In genomic region chr6:32317532-32317931, GRCh38 we compare ENCODE assay signal across 33 cellular contexts. TPM values are rescaled to one million over a fixed set of nuclear protein-coding genes. Genes with fewer than 3 reads are reported as not detected.
"Had no signal": no experiment of that assay in that cellular context is flagged by ENCODE, and none has a peak within 500 bp of the region (broad histone marks: within the 10 kb centered on the region; RNA-seq: fewer than 3 reads in every experiment).

No MANE protein-coding gene starts in this region.

- H3K36me3 Mint-ChIP-seq: activated naive CD4-positive, alpha-beta T cell treated with anti-CD3 and anti-CD28 coated beads, Interleukin-2, amount 50 U/mL, for 24 hours; activated naive CD8-positive, alpha-beta T cell treated with anti-CD3 and anti-CD28 coated beads for 36 hours; WTC11 had no signal

- H3K4me3 ChIP-seq: adrenal gland, body of pancreas, esophagus muscularis mucosa, gastroesophageal sphincter, heart right ventricle had no signal

- ATAC-seq: activated CD8-positive, alpha-beta T cell treated with anti-CD3 and anti-CD28 coated beads for 36 hours; activated naive CD8-positive, alpha-beta T cell treated with anti-CD3 and anti-CD28 coated beads, Interleukin-2, amount 50 U/mL, for 24 hours; activated T-cell treated with anti-CD3 and anti-CD28 coated beads, Interleukin-2, amount 50 U/mL, for 4 hours; body of pancreas; effector memory CD8-positive, alpha-beta T cell; gastroesophageal sphincter; heart right ventricle; WTC11 had no signal

- H3K27ac ChIP-seq: adrenal gland, body of pancreas, esophagus muscularis mucosa, gastroesophageal sphincter, heart right ventricle, VCaP had no signal

- H3K27ac Mint-ChIP-seq: activated CD4-positive, alpha-beta T cell treated with anti-CD3 and anti-CD28 coated beads, Interleukin-2, amount 10 ng/mL, durations not matched to agents 7 days and 5 days; activated CD8-positive, alpha-beta T cell treated with anti-CD3 and anti-CD28 coated beads for 36 hours; activated naive CD4-positive, alpha-beta T cell treated with anti-CD3 and anti-CD28 coated beads for 36 hours; activated naive CD4-positive, alpha-beta T cell treated with anti-CD3 and anti-CD28 coated beads, Interleukin-2, amount 50 U/mL, for 24 hours; activated naive CD8-positive, alpha-beta T cell treated with anti-CD3 and anti-CD28 coated beads for 36 hours; activated naive CD8-positive, alpha-beta T cell treated with anti-CD3 and anti-CD28 coated beads, Interleukin-2, amount 50 U/mL, for 24 hours; activated T-helper 1 cell treated with anti-CD3 and anti-CD28 coated beads, Interleukin-12 subunit alpha, Interleukin-12 subunit beta, Interleukin-2, Interleukin-4 antibody, amounts not matched to agents 30 ng/mL and 10 ng/mL and 1 ng/mL, durations not matched to agents 14 hours and 24 hours and 36 hours; activated T-helper 2 cell treated with anti-CD3 and anti-CD28 coated beads, Interferon-gamma antibody, Interleukin-2, Interleukin-4, amounts not matched to agents 10 μg/mL and 5 μg/mL and 100 μg/mL, durations not matched to agents 14 hours and 24 hours and 36 hours; effector memory CD8-positive, alpha-beta T cell; WTC11 had no signal

- DNase-seq: activated CD4-positive, alpha-beta T cell treated with anti-CD3 and anti-CD28 coated beads for 1 hour; activated CD4-positive, alpha-beta T cell treated with anti-CD3 and anti-CD28 coated beads for 4 hours; activated CD4-positive, alpha-beta T cell treated with anti-CD3 and anti-CD28 coated beads, Interleukin-2, amount 10 ng/mL, durations not matched to agents 7 days and 5 days; activated CD4-positive, alpha-beta T cell treated with anti-CD3 and anti-CD28 coated beads, Interleukin-2, amount 50 U/mL, for 4 hours; activated CD8-positive, alpha-beta memory T cell treated with anti-CD3 and anti-CD28 coated beads for 24 hours; activated CD8-positive, alpha-beta T cell treated with anti-CD3 and anti-CD28 coated beads for 36 hours; activated effector memory CD4-positive, alpha-beta T cell treated with anti-CD3 and anti-CD28 coated beads, Interleukin-2, amount 50 U/mL, for 16 hours; activated naive CD4-positive, alpha-beta T cell treated with anti-CD3 and anti-CD28 coated beads for 36 hours; activated naive CD8-positive, alpha-beta T cell treated with anti-CD3 and anti-CD28 coated beads for 36 hours; activated naive CD8-positive, alpha-beta T cell treated with anti-CD3 and anti-CD28 coated beads, Interleukin-2, amount 50 U/mL, for 24 hours; activated T-cell treated with anti-CD3 and anti-CD28 coated beads, Interleukin-2, amount 50 U/mL, for 4 hours; adrenal gland; amygdala; aorta; body of pancreas; caudate nucleus; cortex of kidney; dermis blood vessel endothelial cell; effector CD4-positive, alpha-beta T cell; effector memory CD8-positive, alpha-beta T cell; foreskin melanocyte; heart right ventricle; T-helper 2 cell had no signal

- H3K9me3 ChIP-seq: adrenal gland, body of pancreas, esophagus muscularis mucosa, gastroesophageal sphincter, heart right ventricle had no signal

- H3K4me1 ChIP-seq: adrenal gland, body of pancreas, esophagus muscularis mucosa, gastroesophageal sphincter, heart right ventricle had no signal

- H3K36me3 ChIP-seq: adrenal gland, esophagus muscularis mucosa, gastroesophageal sphincter, heart right ventricle had no signal

- H3K9me3 Mint-ChIP-seq: activated CD4-positive, alpha-beta T cell treated with anti-CD3 and anti-CD28 coated beads, Interleukin-2, amount 10 ng/mL, durations not matched to agents 7 days and 5 days; activated CD8-positive, alpha-beta T cell treated with anti-CD3 and anti-CD28 coated beads for 36 hours; activated naive CD4-positive, alpha-beta T cell treated with anti-CD3 and anti-CD28 coated beads for 36 hours; activated naive CD4-positive, alpha-beta T cell treated with anti-CD3 and anti-CD28 coated beads, Interleukin-2, amount 50 U/mL, for 24 hours; activated naive CD8-positive, alpha-beta T cell treated with anti-CD3 and anti-CD28 coated beads for 36 hours; activated naive CD8-positive, alpha-beta T cell treated with anti-CD3 and anti-CD28 coated beads, Interleukin-2, amount 50 U/mL, for 24 hours; activated T-cell treated with anti-CD3 and anti-CD28 coated beads, Interleukin-2, amount 50 U/mL, for 4 hours; activated T-helper 1 cell treated with anti-CD3 and anti-CD28 coated beads, Interleukin-12 subunit alpha, Interleukin-12 subunit beta, Interleukin-2, Interleukin-4 antibody, amounts not matched to agents 30 ng/mL and 10 ng/mL and 1 ng/mL, durations not matched to agents 14 hours and 24 hours and 36 hours; activated T-helper 2 cell treated with anti-CD3 and anti-CD28 coated beads, Interferon-gamma antibody, Interleukin-2, Interleukin-4, amounts not matched to agents 10 μg/mL and 5 μg/mL and 100 μg/mL, durations not matched to agents 14 hours and 24 hours and 36 hours; effector memory CD8-positive, alpha-beta T cell; WTC11 had no signal

- H3K27me3 ChIP-seq: adrenal gland, body of pancreas, esophagus muscularis mucosa, gastroesophageal sphincter, heart right ventricle had no signal

- H3K4me1 Mint-ChIP-seq: activated CD4-positive, alpha-beta T cell treated with anti-CD3 and anti-CD28 coated beads, Interleukin-2, amount 10 ng/mL, durations not matched to agents 7 days and 5 days; activated naive CD4-positive, alpha-beta T cell treated with anti-CD3 and anti-CD28 coated beads, Interleukin-2, amount 50 U/mL, for 24 hours; activated naive CD8-positive, alpha-beta T cell treated with anti-CD3 and anti-CD28 coated beads for 36 hours; activated naive CD8-positive, alpha-beta T cell treated with anti-CD3 and anti-CD28 coated beads, Interleukin-2, amount 50 U/mL, for 24 hours had no signal

- H3K4me3 Mint-ChIP-seq: activated CD4-positive, alpha-beta T cell treated with anti-CD3 and anti-CD28 coated beads, Interleukin-2, amount 10 ng/mL, durations not matched to agents 7 days and 5 days; activated CD8-positive, alpha-beta T cell treated with anti-CD3 and anti-CD28 coated beads for 36 hours; activated naive CD4-positive, alpha-beta T cell treated with anti-CD3 and anti-CD28 coated beads for 36 hours; activated naive CD4-positive, alpha-beta T cell treated with anti-CD3 and anti-CD28 coated beads, Interleukin-2, amount 50 U/mL, for 24 hours; activated naive CD8-positive, alpha-beta T cell treated with anti-CD3 and anti-CD28 coated beads for 36 hours; activated naive CD8-positive, alpha-beta T cell treated with anti-CD3 and anti-CD28 coated beads, Interleukin-2, amount 50 U/mL, for 24 hours; activated T-cell treated with anti-CD3 and anti-CD28 coated beads, Interleukin-2, amount 50 U/mL, for 4 hours; activated T-helper 1 cell treated with anti-CD3 and anti-CD28 coated beads, Interleukin-12 subunit alpha, Interleukin-12 subunit beta, Interleukin-2, Interleukin-4 antibody, amounts not matched to agents 30 ng/mL and 10 ng/mL and 1 ng/mL, durations not matched to agents 14 hours and 24 hours and 36 hours; effector memory CD8-positive, alpha-beta T cell; WTC11 had no signal

- H3K27me3 Mint-ChIP-seq: activated naive CD4-positive, alpha-beta T cell treated with anti-CD3 and anti-CD28 coated beads, Interleukin-2, amount 50 U/mL, for 24 hours had no signal

RNA-seq across cellular contexts. Expression of gene TSBP1, which starts 54.2 kb away (rescaled TPM):
- total RNA-seq: activated CD4-positive, alpha-beta T cell treated with anti-CD3 and anti-CD28 coated beads, Interleukin-2, amount 10 ng/mL, durations not matched to agents 7 days and 5 days; activated CD8-positive, alpha-beta T cell treated with anti-CD3 and anti-CD28 coated beads for 36 hours; activated naive CD4-positive, alpha-beta T cell treated with anti-CD3 and anti-CD28 coated beads for 36 hours; activated naive CD8-positive, alpha-beta T cell treated with anti-CD3 and anti-CD28 coated beads for 36 hours; activated T-cell treated with anti-CD3 and anti-CD28 coated beads, Interleukin-2, amount 50 U/mL, for 4 hours; activated T-helper 1 cell treated with anti-CD3 and anti-CD28 coated beads, Interleukin-12 subunit alpha, Interleukin-12 subunit beta, Interleukin-2, Interleukin-4 antibody, amounts not matched to agents 30 ng/mL and 10 ng/mL and 1 ng/mL, durations not matched to agents 14 hours and 24 hours and 36 hours; activated T-helper 2 cell treated with anti-CD3 and anti-CD28 coated beads, Interferon-gamma antibody, Interleukin-2, Interleukin-4, amounts not matched to agents 10 μg/mL and 5 μg/mL and 100 μg/mL, durations not matched to agents 14 hours and 24 hours and 36 hours; adrenal gland; aorta; body of pancreas; chondrocyte; dermis blood vessel endothelial cell; esophagus muscularis mucosa; gastroesophageal sphincter; glomerular endothelial cell; heart right ventricle; T-helper 1 cell treated with Interleukin-12 subunit alpha and Interleukin-12 subunit beta and Interleukin-4 antibody, amounts not matched to agents 30 ng/mL and 1 ng/mL, for 36 hours; WTC11 had no signal
- polyA plus RNA-seq: adrenal gland, aorta, heart right ventricle had no signal
